In the genomic region with DNA sequence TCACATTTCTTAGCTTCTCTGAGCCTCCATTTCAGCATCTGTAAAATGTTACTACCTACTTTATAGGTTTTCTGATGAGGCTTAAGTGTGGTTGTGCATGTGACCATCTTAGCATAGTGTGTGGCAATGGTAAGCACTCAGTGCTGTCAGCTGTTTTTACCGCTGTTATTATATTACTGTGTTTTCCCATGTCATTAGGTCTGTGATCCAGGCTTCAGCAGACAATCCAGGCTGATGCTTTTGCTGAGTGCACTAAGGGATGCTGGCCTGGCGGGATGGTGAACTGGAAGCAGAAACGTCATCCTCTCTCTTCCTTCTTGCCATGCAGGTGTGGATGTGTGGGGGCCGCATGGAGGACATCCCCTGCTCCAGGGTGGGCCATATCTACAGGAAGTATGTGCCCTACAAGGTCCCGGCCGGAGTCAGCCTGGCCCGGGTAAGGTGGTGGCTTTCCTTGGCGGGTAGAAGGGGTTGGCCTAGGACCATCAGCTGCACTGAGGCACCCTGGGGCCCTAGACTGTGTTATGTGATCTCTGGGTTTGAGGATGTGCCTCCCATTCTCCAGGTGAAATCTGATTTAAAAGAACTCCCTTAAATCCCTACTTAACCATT, we compare ENCODE assay signal across 1 cellular context.
TF ChIP-seq lines count a peak whose summit lies in the region.

No MANE protein-coding gene starts in this region.

TF ChIP-seq in GM23338, 12 proteins besides CTCF, POLR2A, EP300 and RAD21:
- TF ChIP-seq CREB1 (CRISPR knock-in tag; IDR thresholded peaks at IDR 0.05; ENCODE audit: low read depth): no peak
- no peak for TF ChIP-seq REST (IDR thresholded peaks at IDR 0.05; ENCODE audit: unreplicated experiment)
- no peak for TF ChIP-seq ZNF114 (CRISPR knock-in tag; IDR thresholded peaks at IDR 0.05)
- TF ChIP-seq STAT1 (IDR thresholded peaks at IDR 0.05; ENCODE audit: unreplicated experiment): no peak
- TF ChIP-seq POLR2AphosphoS5 (IDR thresholded peaks at IDR 0.05; ENCODE audit: low read depth): no peak
- no peak for TF ChIP-seq JUNB (IDR thresholded peaks at IDR 0.05; ENCODE audit: unreplicated experiment)
- no peak for TF ChIP-seq EZH2phosphoT487 (IDR thresholded peaks at IDR 0.05; ENCODE audit: unreplicated experiment)
- TF ChIP-seq ZNF331 (CRISPR knock-in tag; IDR thresholded peaks at IDR 0.05; ENCODE audit: low read depth): no peak
- TF ChIP-seq, protein P1, sequence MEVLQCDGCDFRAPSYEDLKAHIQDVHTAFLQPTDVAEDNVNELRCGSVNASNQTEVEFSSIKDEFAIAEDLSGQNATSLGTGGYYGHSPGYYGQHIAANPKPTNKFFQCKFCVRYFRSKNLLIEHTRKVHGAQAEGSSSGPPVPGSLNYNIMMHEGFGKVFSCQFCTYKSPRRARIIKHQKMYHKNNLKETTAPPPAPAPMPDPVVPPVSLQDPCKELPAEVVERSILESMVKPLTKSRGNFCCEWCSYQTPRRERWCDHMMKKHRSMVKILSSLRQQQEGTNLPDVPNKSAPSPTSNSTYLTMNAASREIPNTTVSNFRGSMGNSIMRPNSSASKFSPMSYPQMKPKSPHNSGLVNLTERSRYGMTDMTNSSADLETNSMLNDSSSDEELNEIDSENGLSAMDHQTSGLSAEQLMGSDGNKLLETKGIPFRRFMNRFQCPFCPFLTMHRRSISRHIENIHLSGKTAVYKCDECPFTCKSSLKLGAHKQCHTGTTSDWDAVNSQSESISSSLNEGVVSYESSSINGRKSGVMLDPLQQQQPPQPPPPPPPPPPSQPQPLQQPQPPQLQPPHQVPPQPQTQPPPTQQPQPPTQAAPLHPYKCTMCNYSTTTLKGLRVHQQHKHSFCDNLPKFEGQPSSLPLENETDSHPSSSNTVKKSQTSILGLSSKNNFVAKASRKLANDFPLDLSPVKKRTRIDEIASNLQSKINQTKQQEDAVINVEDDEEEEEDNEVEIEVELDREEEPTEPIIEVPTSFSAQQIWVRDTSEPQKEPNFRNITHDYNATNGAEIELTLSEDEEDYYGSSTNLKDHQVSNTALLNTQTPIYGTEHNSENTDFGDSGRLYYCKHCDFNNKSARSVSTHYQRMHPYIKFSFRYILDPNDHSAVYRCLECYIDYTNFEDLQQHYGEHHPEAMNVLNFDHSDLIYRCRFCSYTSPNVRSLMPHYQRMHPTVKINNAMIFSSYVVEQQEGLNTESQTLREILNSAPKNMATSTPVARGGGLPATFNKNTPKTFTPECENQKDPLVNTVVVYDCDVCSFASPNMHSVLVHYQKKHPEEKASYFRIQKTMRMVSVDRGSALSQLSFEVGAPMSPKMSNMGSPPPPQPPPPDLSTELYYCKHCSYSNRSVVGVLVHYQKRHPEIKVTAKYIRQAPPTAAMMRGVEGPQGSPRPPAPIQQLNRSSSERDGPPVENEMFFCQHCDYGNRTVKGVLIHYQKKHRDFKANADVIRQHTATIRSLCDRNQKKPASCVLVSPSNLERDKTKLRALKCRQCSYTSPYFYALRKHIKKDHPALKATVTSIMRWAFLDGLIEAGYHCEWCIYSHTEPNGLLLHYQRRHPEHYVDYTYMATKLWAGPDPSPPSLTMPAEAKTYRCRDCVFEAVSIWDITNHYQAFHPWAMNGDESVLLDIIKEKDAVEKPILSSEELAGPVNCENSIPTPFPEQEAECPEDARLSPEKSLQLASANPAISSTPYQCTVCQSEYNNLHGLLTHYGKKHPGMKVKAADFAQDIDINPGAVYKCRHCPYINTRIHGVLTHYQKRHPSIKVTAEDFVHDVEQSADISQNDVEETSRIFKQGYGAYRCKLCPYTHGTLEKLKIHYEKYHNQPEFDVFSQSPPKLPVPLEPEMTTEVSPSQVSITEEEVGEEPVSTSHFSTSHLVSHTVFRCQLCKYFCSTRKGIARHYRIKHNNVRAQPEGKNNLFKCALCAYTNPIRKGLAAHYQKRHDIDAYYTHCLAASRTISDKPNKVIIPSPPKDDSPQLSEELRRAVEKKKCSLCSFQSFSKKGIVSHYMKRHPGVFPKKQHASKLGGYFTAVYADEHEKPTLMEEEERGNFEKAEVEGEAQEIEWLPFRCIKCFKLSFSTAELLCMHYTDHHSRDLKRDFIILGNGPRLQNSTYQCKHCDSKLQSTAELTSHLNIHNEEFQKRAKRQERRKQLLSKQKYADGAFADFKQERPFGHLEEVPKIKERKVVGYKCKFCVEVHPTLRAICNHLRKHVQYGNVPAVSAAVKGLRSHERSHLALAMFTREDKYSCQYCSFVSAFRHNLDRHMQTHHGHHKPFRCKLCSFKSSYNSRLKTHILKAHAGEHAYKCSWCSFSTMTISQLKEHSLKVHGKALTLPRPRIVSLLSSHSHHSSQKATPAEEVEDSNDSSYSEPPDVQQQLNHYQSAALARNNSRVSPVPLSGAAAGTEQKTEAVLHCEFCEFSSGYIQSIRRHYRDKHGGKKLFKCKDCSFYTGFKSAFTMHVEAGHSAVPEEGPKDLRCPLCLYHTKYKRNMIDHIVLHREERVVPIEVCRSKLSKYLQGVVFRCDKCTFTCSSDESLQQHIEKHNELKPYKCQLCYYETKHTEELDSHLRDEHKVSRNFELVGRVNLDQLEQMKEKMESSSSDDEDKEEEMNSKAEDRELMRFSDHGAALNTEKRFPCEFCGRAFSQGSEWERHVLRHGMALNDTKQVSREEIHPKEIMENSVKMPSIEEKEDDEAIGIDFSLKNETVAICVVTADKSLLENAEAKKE (CRISPR knock-in tag; IDR thresholded peaks at IDR 0.05): no peak
- TF ChIP-seq NANOG (IDR thresholded peaks at IDR 0.05; ENCODE audit: borderline replicate concordance): no peak
- no peak for TF ChIP-seq ETS1 (IDR thresholded peaks at IDR 0.05)
- TF ChIP-seq EZH2 (IDR thresholded peaks at IDR 0.05; ENCODE audit: low read depth, unreplicated experiment): no peak
TF ChIP-seq in GM23338: peak in this region for 0.
